In the genomic region with DNA sequence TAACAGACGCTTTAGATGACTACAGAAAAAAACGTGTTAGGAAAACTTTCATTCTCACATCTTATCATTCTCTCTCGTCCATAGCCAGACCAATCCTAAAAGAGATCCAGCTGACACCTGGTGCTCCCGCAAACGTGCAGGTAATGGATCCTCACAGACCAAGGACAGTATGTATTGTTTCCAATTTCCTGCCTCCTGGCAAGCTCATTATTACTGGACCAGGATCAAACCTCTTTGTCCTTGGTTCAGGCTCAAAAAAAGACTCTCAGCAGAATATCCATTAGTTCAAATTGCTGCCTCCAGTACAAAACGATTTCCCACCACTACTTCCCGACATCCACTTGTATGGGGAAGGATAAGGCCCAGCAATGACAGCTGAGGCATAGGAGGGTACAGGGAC, we compare ENCODE assay signal across 9 cellular contexts.
DNase-seq lines count a peak whose midpoint lies in the region; ATAC-seq and TF ChIP-seq lines count a peak whose summit lies in the region.
"Had no signal": no experiment of that assay in that cellular context is flagged by ENCODE, and none has a peak within 500 bp of the region (broad histone marks: within the 10 kb centered on the region; RNA-seq: fewer than 3 reads in every experiment).

No MANE protein-coding gene starts in this region.

- TF ChIP-seq CTCF in left lung (IDR thresholded peaks at IDR 0.05) = no peak
- no peak for TF ChIP-seq CTCF in thyroid gland (IDR thresholded peaks at IDR 0.05)

- intact Hi-C loops in left lung (cut with DNase I) (no loop called here), thyroid gland (cut with DNase I) (no loop called here)

- no peak for DNase-seq in activated T-cell treated with anti-CD3 and anti-CD28 coated beads, Interleukin-2, amount 50 U/mL, for 72 hours
- DNase-seq in activated T-cell treated with anti-CD3 and anti-CD28 coated beads, Interleukin-2, amount 50 U/mL, for 48 hours = no peak
- no peak for DNase-seq in left lung
- no peak for DNase-seq in thyroid gland
- no peak for DNase-seq in SKM-1 treated with dmso at 0.1 percent for 144 hours (lab: John Stamatoyannopoulos, UW; ENCODE audit: unreplicated experiment)
- no peak for DNase-seq in NAMALWA (ENCODE audit: low spot score)

- H3K27me3 ChIP-seq in left lung = no peaks in the 10 kb centered on the region
- H3K27me3 ChIP-seq in thyroid gland = no peaks in the 10 kb centered on the region

- H3K36me3 ChIP-seq in left lung (no peaks in the 10 kb centered on the region), thyroid gland (no peaks in the 10 kb centered on the region)

- no peaks in the 10 kb centered on the region for H3K9me3 Mint-ChIP-seq in activated T-cell treated with anti-CD3 and anti-CD28 coated beads, Interleukin-2, amount 50 U/mL, for 72 hours
- H3K9me3 Mint-ChIP-seq in activated naive CD8-positive, alpha-beta T cell (ENCODE audit: low read depth) = no peaks in the 10 kb centered on the region

- H3K27ac ChIP-seq in left lung (peak overlapping the region; percentile 16 to 65), thyroid gland (peak overlapping the region; percentile 86 to 98 (median 98))

- peak overlapping the region; percentile 84 to 91 for H3K4me3 Mint-ChIP-seq in activated T-cell treated with anti-CD3 and anti-CD28 coated beads, Interleukin-2, amount 50 U/mL, for 72 hours
- H3K4me3 Mint-ChIP-seq in activated naive CD8-positive, alpha-beta T cell = peak overlapping the region; percentile 65

- no peaks in the 10 kb centered on the region for H3K27me3 Mint-ChIP-seq in activated T-cell treated with anti-CD3 and anti-CD28 coated beads, Interleukin-2, amount 50 U/mL, for 72 hours (ENCODE audit: low read depth)
- H3K27me3 Mint-ChIP-seq in activated naive CD8-positive, alpha-beta T cell = no peaks in the 10 kb centered on the region
- H3K27me3 Mint-ChIP-seq: B cell had no signal

- H3K4me3 ChIP-seq in left lung (no peak overlapping the region), thyroid gland (replicated peaks in 1 of 3) (no peak overlapping the region)

- H3K36me3 Mint-ChIP-seq in activated T-cell treated with anti-CD3 and anti-CD28 coated beads, Interleukin-2, amount 50 U/mL, for 72 hours (ENCODE audit: insufficient read depth in 2 of 2) = peaks cover 0 to 9% of the 10 kb centered on the region in 2 donors
- peaks cover 3% of the 10 kb centered on the region for H3K36me3 Mint-ChIP-seq in activated naive CD8-positive, alpha-beta T cell

- no peak for TF ChIP-seq POLR2A in thyroid gland (IDR thresholded peaks at IDR 0.05)

- 63% methylated on average over 7 of the region's 7 CpGs for WGBS in thyroid gland, 2 donors

- ATAC-seq in activated T-cell treated with anti-CD3 and anti-CD28 coated beads, Interleukin-2, amount 50 U/mL, for 72 hours (replicated peaks in 1 of 2) = no peak
- ATAC-seq in left lung (no peak), GM18861 (IDR thresholded peaks at IDR 0.05; ENCODE audit: unreplicated experiment) (no peak)

- no peaks in the 10 kb centered on the region for H3K9me3 ChIP-seq in left lung
- no peaks in the 10 kb centered on the region for H3K9me3 ChIP-seq in thyroid gland

- peak overlapping the region; percentile 95 for H3K27ac Mint-ChIP-seq in activated T-cell treated with anti-CD3 and anti-CD28 coated beads, Interleukin-2, amount 50 U/mL, for 72 hours
- H3K27ac Mint-ChIP-seq in activated naive CD8-positive, alpha-beta T cell = peak overlapping the region; percentile 96

- H3K4me1 ChIP-seq in left lung = peaks cover 40 to 44% of the 10 kb centered on the region in 2 donors
- H3K4me1 ChIP-seq in thyroid gland = peaks cover 34 to 56% of the 10 kb centered on the region in 2 donors

- H3K4me1 Mint-ChIP-seq in activated T-cell treated with anti-CD3 and anti-CD28 coated beads, Interleukin-2, amount 50 U/mL, for 72 hours (ENCODE audit: low read depth) = peaks cover 88% of the 10 kb centered on the region
- peaks cover 90% of the 10 kb centered on the region for H3K4me1 Mint-ChIP-seq in activated naive CD8-positive, alpha-beta T cell (ENCODE audit: low read depth)
